In the genomic region with DNA sequence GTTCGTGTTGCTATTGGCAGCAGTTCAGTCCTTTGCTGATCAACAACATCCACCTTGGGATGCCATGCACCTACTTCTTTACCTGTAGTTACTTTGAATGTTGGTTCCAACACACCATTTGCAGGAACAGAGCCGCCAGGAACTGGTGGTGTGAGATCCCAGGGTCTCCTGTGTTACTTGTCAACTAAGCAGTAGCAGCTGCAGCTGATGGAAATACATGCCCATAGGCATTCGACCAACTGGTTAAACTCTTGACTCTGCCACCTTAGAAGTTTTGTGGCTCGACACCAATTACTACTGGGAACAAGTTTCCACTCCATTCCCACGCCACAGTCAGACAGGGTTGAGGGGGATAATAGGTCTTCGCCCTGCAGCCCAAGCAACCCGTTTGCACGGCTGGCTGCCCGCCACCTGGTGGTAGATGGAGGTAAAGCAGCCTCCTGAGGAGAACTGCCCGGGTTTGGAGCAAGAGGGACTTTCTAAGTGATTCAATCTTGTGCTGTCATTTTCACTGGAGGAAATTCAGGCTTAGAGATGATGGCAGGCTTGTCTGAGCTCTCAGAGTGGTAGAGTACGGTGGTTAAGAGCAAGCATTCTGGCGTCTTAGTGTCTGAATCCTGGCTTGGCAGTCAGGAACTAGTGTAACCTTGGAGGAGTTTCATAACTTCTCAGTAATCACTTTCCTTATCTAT, we compare ENCODE assay signal across 1 cellular context.
TF ChIP-seq lines count a peak whose summit lies in the region.

No MANE protein-coding gene starts in this region.

TF ChIP-seq in H1, 55 proteins besides CTCF, POLR2A, EP300 and RAD21 (continued from another document):
- no peak for TF ChIP-seq CHD7 (IDR thresholded peaks at IDR 0.05; ENCODE audit: insufficient replicate concordance, low read length)
- TF ChIP-seq YY1 (IDR thresholded peaks at IDR 0.05; ENCODE audit: low read depth, low read length): no peak
- no peak for TF ChIP-seq FOSL1 (IDR thresholded peaks at IDR 0.05; ENCODE audit: insufficient read depth, low read depth, low read length)
- TF ChIP-seq GTF2F1 (IDR thresholded peaks at IDR 0.05; ENCODE audit: borderline replicate concordance, low read depth, low read length): no peak
- no peak for TF ChIP-seq CEBPB (IDR thresholded peaks at IDR 0.05; ENCODE audit: low read depth, low read length)
- TF ChIP-seq CBX8 (IDR thresholded peaks at IDR 0.05; ENCODE audit: borderline replicate concordance, low read depth, low read length): no peak
TF ChIP-seq in H1: peak in this region for 0.
